ENCODE assay signal across 32 cellular contexts in genomic region chrX:9905721-9906120, GRCh38.
"Had no signal": no experiment of that assay in that cellular context is flagged by ENCODE, and none has a peak within 500 bp of the region (broad histone marks: within the 10 kb centered on the region; RNA-seq: fewer than 3 reads in every experiment).

No MANE protein-coding gene starts in this region.

- H3K36me3 Mint-ChIP-seq: activated naive CD4-positive, alpha-beta T cell treated with anti-CD3 and anti-CD28 coated beads, Interleukin-2, amount 50 U/mL, for 24 hours; naive B cell; stimulated activated naive B cell treated with anti-CD40 and anti-IgM and Interleukin-4, amounts not matched to agents 10 μg/mL and 1 μg/mL and 100 μg/mL, for 72 hours had no signal

- H3K4me3 Mint-ChIP-seq: activated CD4-positive, alpha-beta T cell treated with anti-CD3 and anti-CD28 coated beads, Interleukin-2, amount 10 ng/mL, durations not matched to agents 7 days and 5 days; activated CD8-positive, alpha-beta T cell treated with anti-CD3 and anti-CD28 coated beads for 36 hours; activated naive CD4-positive, alpha-beta T cell treated with anti-CD3 and anti-CD28 coated beads, Interleukin-2, amount 50 U/mL, for 24 hours; activated naive CD8-positive, alpha-beta T cell treated with anti-CD3 and anti-CD28 coated beads, Interleukin-2, amount 50 U/mL, for 24 hours; activated T-cell treated with anti-CD3 and anti-CD28 coated beads, Interleukin-2, amount 50 U/mL, for 4 hours; naive B cell; nephron progenitor cell; stimulated activated naive B cell treated with anti-CD40 and anti-IgM and Interleukin-4, amounts not matched to agents 10 μg/mL and 1 μg/mL and 100 μg/mL, for 72 hours; T-helper 1 cell treated with Interleukin-12 subunit alpha and Interleukin-12 subunit beta and Interleukin-4 antibody, amounts not matched to agents 30 μg/mL and 1 μg/mL, for 36 hours had no signal

- H2AFZ ChIP-seq: hepatocyte, parathyroid adenoma had no signal

- H3K4me1 Mint-ChIP-seq: activated CD4-positive, alpha-beta T cell treated with anti-CD3 and anti-CD28 coated beads, Interleukin-2, amount 10 ng/mL, durations not matched to agents 7 days and 5 days; activated naive CD4-positive, alpha-beta T cell treated with anti-CD3 and anti-CD28 coated beads, Interleukin-2, amount 50 U/mL, for 24 hours; activated naive CD8-positive, alpha-beta T cell treated with anti-CD3 and anti-CD28 coated beads, Interleukin-2, amount 50 U/mL, for 24 hours; naive B cell; stimulated activated naive B cell treated with anti-CD40 and anti-IgM and Interleukin-4, amounts not matched to agents 10 μg/mL and 1 μg/mL and 100 μg/mL, for 72 hours had no signal

- H3K27me3 Mint-ChIP-seq: activated CD4-positive, alpha-beta T cell treated with anti-CD3 and anti-CD28 coated beads, Interleukin-2, amount 10 ng/mL, durations not matched to agents 7 days and 5 days; activated CD8-positive, alpha-beta T cell treated with anti-CD3 and anti-CD28 coated beads for 36 hours; activated naive CD4-positive, alpha-beta T cell treated with anti-CD3 and anti-CD28 coated beads, Interleukin-2, amount 50 U/mL, for 24 hours had no signal

- H3K79me2 ChIP-seq: hepatocyte, parathyroid adenoma had no signal

- H3K27ac ChIP-seq: cardiac muscle cell, coronary artery, gastrocnemius medialis, hepatocyte, left ventricle myocardium inferior, parathyroid adenoma, psoas muscle, sigmoid colon, stomach, suprapubic skin, tibial artery, WERI-Rb-1 had no signal

- H3K4me1 ChIP-seq: gastrocnemius medialis, left ventricle myocardium inferior, parathyroid adenoma, psoas muscle, sigmoid colon, stomach, suprapubic skin, tibial artery had no signal

- H3K9ac ChIP-seq: parathyroid adenoma had no signal

- H3K4me2 ChIP-seq: hepatocyte had no signal

- H3K4me3 ChIP-seq: cardiac muscle cell, coronary artery, dorsolateral prefrontal cortex, gastrocnemius medialis, hepatocyte, left ventricle myocardium inferior, lung, psoas muscle, sigmoid colon, stomach, suprapubic skin, tibial artery had no signal

- H3K9me3 Mint-ChIP-seq: activated CD4-positive, alpha-beta T cell treated with anti-CD3 and anti-CD28 coated beads, Interleukin-2, amount 10 ng/mL, durations not matched to agents 7 days and 5 days; activated CD8-positive, alpha-beta T cell treated with anti-CD3 and anti-CD28 coated beads for 36 hours; activated naive CD4-positive, alpha-beta T cell treated with anti-CD3 and anti-CD28 coated beads, Interleukin-2, amount 50 U/mL, for 24 hours; activated naive CD8-positive, alpha-beta T cell treated with anti-CD3 and anti-CD28 coated beads, Interleukin-2, amount 50 U/mL, for 24 hours; activated T-cell treated with anti-CD3 and anti-CD28 coated beads, Interleukin-2, amount 50 U/mL, for 4 hours; activated T-helper 2 cell treated with anti-CD3 and anti-CD28 coated beads, Interferon-gamma antibody, Interleukin-2, Interleukin-4, amounts not matched to agents 10 μg/mL and 5 μg/mL and 100 μg/mL, durations not matched to agents 14 hours and 24 hours and 36 hours; T-helper 1 cell treated with Interleukin-12 subunit alpha and Interleukin-12 subunit beta and Interleukin-4 antibody, amounts not matched to agents 30 μg/mL and 1 μg/mL, for 36 hours had no signal

- DNase-seq: activated CD4-positive, alpha-beta T cell treated with anti-CD3 and anti-CD28 coated beads, Interleukin-2, amount 10 ng/mL, durations not matched to agents 7 days and 5 days; activated CD4-positive, CD25-positive, alpha-beta regulatory T cell treated with anti-CD3 and anti-CD28 coated beads, Interleukin-2, amount 50 U/mL, for 72 hours; activated CD8-positive, alpha-beta T cell treated with anti-CD3 and anti-CD28 coated beads for 36 hours; activated naive CD8-positive, alpha-beta T cell treated with anti-CD3 and anti-CD28 coated beads, Interleukin-2, amount 50 U/mL, for 24 hours; activated T-cell treated with anti-CD3 and anti-CD28 coated beads, Interleukin-2, amount 50 U/mL, for 4 hours; cerebellar nuclear complex; effector memory CD4-positive, alpha-beta T cell; gastrocnemius medialis; glutamatergic neuron; islet precursor cell; left ventricle myocardium inferior; naive B cell; nephron progenitor cell; psoas muscle; sigmoid colon; small intestine; stimulated activated CD4-positive, alpha-beta T cell treated with anti-CD3 and anti-CD28 coated beads, Interleukin-1b, Interleukin-23, amount 100 ng/mL, for 48 hours; stimulated activated naive B cell treated with anti-CD40 and anti-IgM and Interleukin-4, amounts not matched to agents 10 μg/mL and 1 μg/mL and 100 μg/mL, for 72 hours; stomach; T-helper 9 cell; tibial artery; WERI-Rb-1 had no signal

- H3K36me3 ChIP-seq: cardiac muscle cell, gastrocnemius medialis, left ventricle myocardium inferior, sigmoid colon, stomach, suprapubic skin, tibial artery, WERI-Rb-1 had no signal

- H3K27ac Mint-ChIP-seq: activated CD4-positive, alpha-beta T cell treated with anti-CD3 and anti-CD28 coated beads, Interleukin-2, amount 10 ng/mL, durations not matched to agents 7 days and 5 days; activated CD8-positive, alpha-beta T cell treated with anti-CD3 and anti-CD28 coated beads for 36 hours; activated naive CD8-positive, alpha-beta T cell treated with anti-CD3 and anti-CD28 coated beads, Interleukin-2, amount 50 U/mL, for 24 hours; activated T-helper 2 cell treated with anti-CD3 and anti-CD28 coated beads, Interferon-gamma antibody, Interleukin-2, Interleukin-4, amounts not matched to agents 10 μg/mL and 5 μg/mL and 100 μg/mL, durations not matched to agents 14 hours and 24 hours and 36 hours; naive B cell; nephron progenitor cell; stimulated activated naive B cell treated with anti-CD40 and anti-IgM and Interleukin-4, amounts not matched to agents 10 μg/mL and 1 μg/mL and 100 μg/mL, for 72 hours; T-helper 1 cell treated with Interleukin-12 subunit alpha and Interleukin-12 subunit beta and Interleukin-4 antibody, amounts not matched to agents 30 μg/mL and 1 μg/mL, for 36 hours had no signal

- H3K27me3 ChIP-seq: cardiac muscle cell, gastrocnemius medialis, hepatocyte, sigmoid colon, stomach, suprapubic skin, tibial artery had no signal

- ATAC-seq: activated CD8-positive, alpha-beta T cell treated with anti-CD3 and anti-CD28 coated beads for 36 hours; activated naive CD8-positive, alpha-beta T cell treated with anti-CD3 and anti-CD28 coated beads, Interleukin-2, amount 50 U/mL, for 24 hours; activated T-cell treated with anti-CD3 and anti-CD28 coated beads, Interleukin-2, amount 50 U/mL, for 4 hours; gastrocnemius medialis; psoas muscle; stimulated activated naive B cell treated with anti-CD40 and anti-IgM and Interleukin-4, amounts not matched to agents 10 μg/mL and 1 μg/mL and 100 μg/mL, for 72 hours had no signal

- H3K9me3 ChIP-seq: gastrocnemius medialis, left ventricle myocardium inferior, psoas muscle, sigmoid colon, stomach, suprapubic skin had no signal
